In genomic region chr20:35454881-35455609, GRCh38 we compare ENCODE assay signal across 8 cellular contexts. TPM values are rescaled to one million over a fixed set of nuclear protein-coding genes. Genes with fewer than 3 reads are reported as not detected.
DNase-seq lines count a peak whose midpoint lies in the region; ATAC-seq and TF ChIP-seq lines count a peak whose summit lies in the region.

Gene CEP250 (plus strand): TSS chr20:35455598. CDS start chr20:35462368, 6,770 bp downstream.

- H3K27ac Mint-ChIP-seq in activated CD4-positive, alpha-beta T cell treated with anti-CD3 and anti-CD28 coated beads, Interleukin-2, amount 10 ng/mL, durations not matched to agents 24 days and 14 days, result peak within 1 kb of the TSS; percentile 98

- no peaks in the 10 kb centered on the region for H3K27me3 ChIP-seq in BLaER1 treated with 17β-estradiol and CSF1 and Interleukin-3, amounts not matched to agents 10 nM and 100 nM
- no peaks in the 10 kb centered on the region for H3K27me3 ChIP-seq in colonic mucosa
- no peaks in the 10 kb centered on the region for H3K27me3 ChIP-seq in layer of hippocampus (ENCODE audit: control insufficient read depth, insufficient read depth, low read length)

- DNase-seq in NCI-H526 treated with DMSO at 0.1 percent for 48 hours (lab: John Stamatoyannopoulos, UW) (peak; percentile 99), colonic mucosa (peak; percentile 94)
- DNase-seq in activated CD4-positive, alpha-beta T cell treated with anti-CD3 and anti-CD28 coated beads, Interleukin-2, amount 10 ng/mL, durations not matched to agents 24 days and 14 days, result peak; percentile 97
- peak; percentile 85 to 96 (median 90) for DNase-seq in stimulated activated CD4-positive, alpha-beta T cell treated with anti-CD3 and anti-CD28 coated beads, Interleukin-1b, Interleukin-23, amount 100 ng/mL, for 24 hours (ENCODE audit: low read depth in 4 of 4, low spot score in 1 of 4)

- peak within 1 kb of the TSS; percentile 73 to 96 (median 80) for H3K4me3 ChIP-seq in BLaER1 treated with 17β-estradiol and CSF1 and Interleukin-3, amounts not matched to agents 10 nM and 100 nM
- peak within 1 kb of the TSS; percentile 75 for H3K4me3 ChIP-seq in colonic mucosa

- peaks cover 0 to 14% (median 0%) of the 10 kb centered on the region in 11 experiments; a peak in 3 of 22 replicates for H4K20me1 ChIP-seq in BLaER1 treated with 17β-estradiol and CSF1 and Interleukin-3, amounts not matched to agents 10 nM and 100 nM

- ATAC-seq in GM19351 (IDR thresholded peaks at IDR 0.05; ENCODE audit: unreplicated experiment) (peak; percentile 90), HG03520 (IDR thresholded peaks at IDR 0.05; ENCODE audit: unreplicated experiment) (peak; percentile 95)

- intact Hi-C loops in activated CD4-positive, alpha-beta T cell treated with anti-CD3 and anti-CD28 coated beads, Interleukin-2, amount 10 ng/mL, durations not matched to agents 24 days and 14 days (cut with micrococcal nuclease), result loop anchor here (1.0 to 5.0 kb wide), 6 partner anchors 37 to 500 kb away; partner anchors contain the start of genes CPNE1, ERGIC3, RBM12 and SCAND1
- intact Hi-C loops in colonic mucosa (cut with DNase I), result no loop called here

- peaks cover 29% of the 10 kb centered on the region for H3K4me1 Mint-ChIP-seq in activated CD4-positive, alpha-beta T cell treated with anti-CD3 and anti-CD28 coated beads, Interleukin-2, amount 10 ng/mL, durations not matched to agents 24 days and 14 days

- H3K4me3 Mint-ChIP-seq in activated CD4-positive, alpha-beta T cell treated with anti-CD3 and anti-CD28 coated beads, Interleukin-2, amount 10 ng/mL, durations not matched to agents 24 days and 14 days, result peak within 1 kb of the TSS; percentile 92

- peak within 1 kb of the TSS; percentile 90 to 99 (median 94) for H3K9ac ChIP-seq in BLaER1 treated with 17β-estradiol and CSF1 and Interleukin-3, amounts not matched to agents 10 nM and 100 nM
- peak within 1 kb of the TSS; percentile 80 to 92 for H3K9ac ChIP-seq in colonic mucosa (ENCODE audit: low read depth in 2 of 2, low read length in 2 of 2)

- H3K9me3 ChIP-seq in BLaER1 treated with 17β-estradiol and CSF1 and Interleukin-3, amounts not matched to agents 10 nM and 100 nM (replicated peaks in 1 of 11), result no peaks in the 10 kb centered on the region
- no peaks in the 10 kb centered on the region for H3K9me3 ChIP-seq in colonic mucosa

- peaks cover 10% of the 10 kb centered on the region for H3K36me3 Mint-ChIP-seq in activated CD4-positive, alpha-beta T cell treated with anti-CD3 and anti-CD28 coated beads, Interleukin-2, amount 10 ng/mL, durations not matched to agents 24 days and 14 days (ENCODE audit: low read depth)

- peak within 1 kb of the TSS; percentile 78 to 93 (median 88) for H3K4me2 ChIP-seq in BLaER1 treated with 17β-estradiol and CSF1 and Interleukin-3, amounts not matched to agents 10 nM and 100 nM

- H3K9me3 Mint-ChIP-seq in activated CD4-positive, alpha-beta T cell treated with anti-CD3 and anti-CD28 coated beads, Interleukin-2, amount 10 ng/mL, durations not matched to agents 24 days and 14 days, result no peaks in the 10 kb centered on the region

- peak within 1 kb of the TSS; percentile 92 to 99 (median 96) for H3K27ac ChIP-seq in BLaER1 treated with 17β-estradiol and CSF1 and Interleukin-3, amounts not matched to agents 10 nM and 100 nM
- H3K27ac ChIP-seq in colonic mucosa (peak within 1 kb of the TSS; percentile 84), layer of hippocampus (ENCODE audit: low read depth, low read length) (peak within 1 kb of the TSS; percentile 97)

- H3K27me3 Mint-ChIP-seq in activated CD4-positive, alpha-beta T cell treated with anti-CD3 and anti-CD28 coated beads, Interleukin-2, amount 10 ng/mL, durations not matched to agents 24 days and 14 days, result no peaks in the 10 kb centered on the region

- peaks cover 25 to 43% (median 34%) of the 10 kb centered on the region in 10 experiments for H3K4me1 ChIP-seq in BLaER1 treated with 17β-estradiol and CSF1 and Interleukin-3, amounts not matched to agents 10 nM and 100 nM
- H3K4me1 ChIP-seq in colonic mucosa, result no peaks in the 10 kb centered on the region

- H3K36me3 ChIP-seq in BLaER1 treated with 17β-estradiol and CSF1 and Interleukin-3, amounts not matched to agents 10 nM and 100 nM, result peaks cover 0 to 11% (median 8%) of the 10 kb centered on the region in 11 experiments; a peak in 17 of 22 replicates
- H3K36me3 ChIP-seq in colonic mucosa, result no peaks in the 10 kb centered on the region

- TF ChIP-seq CTCF in colonic mucosa (IDR thresholded peaks at IDR 0.05), result no peak

RNA-seq across cellular contexts. Expression of gene CEP250, which starts in this region (rescaled TPM):
- 46.8 and 48.8 TPM in 2 replicates for total RNA-seq in activated CD4-positive, alpha-beta T cell treated with anti-CD3 and anti-CD28 coated beads, Interleukin-2, amount 10 ng/mL, durations not matched to agents 24 days and 14 days
- total RNA-seq in colonic mucosa, result 10 to 100 TPM; 30.7 to 41.5 TPM

Comparison
In these comparisons a context has a peak if more than half of its experiments do, and no peak if none do; other contexts are left out.
1. Peak in every context shown above with its lines: DNase-seq, ATAC-seq, H3K4me3 ChIP-seq and H3K27ac ChIP-seq.